ENCODE assay signal across 9 cellular contexts in the genomic region with DNA sequence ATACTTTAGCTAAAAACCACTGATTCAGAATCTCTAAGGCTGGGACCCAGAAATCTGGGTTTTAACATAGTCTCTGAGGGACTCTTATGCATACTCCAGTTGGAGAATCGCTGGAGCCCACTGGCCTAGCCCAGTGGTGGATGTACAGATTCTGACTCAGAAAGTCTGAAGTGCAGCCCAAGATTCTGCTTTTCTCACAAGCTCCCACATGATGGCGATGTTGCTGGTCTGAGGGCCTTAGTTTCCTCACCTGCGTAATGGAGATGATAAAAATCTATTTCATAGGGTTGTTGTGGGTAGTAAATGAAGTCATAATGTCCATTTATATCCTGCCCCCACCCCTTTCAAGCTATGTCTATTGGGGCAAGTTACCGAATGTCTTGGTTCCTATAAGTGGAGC. TPM values are rescaled to one million over a fixed set of nuclear protein-coding genes. Genes with fewer than 3 reads are reported as not detected.
DNase-seq lines count a peak whose midpoint lies in the region; ATAC-seq and TF ChIP-seq lines count a peak whose summit lies in the region.
"Had no signal": no experiment of that assay in that cellular context is flagged by ENCODE, and none has a peak within 500 bp of the region (broad histone marks: within the 10 kb centered on the region; RNA-seq: fewer than 3 reads in every experiment).

No MANE protein-coding gene starts in this region.

- H3K4me3 Mint-ChIP-seq in progenitor cell of endocrine pancreas (ENCODE audit: low read depth), result no peak overlapping the region

- DNase-seq in COLO829 (ENCODE audit: low spot score) (peak; percentile 40), progenitor cell of endocrine pancreas (ENCODE audit: low spot score, unreplicated experiment) (no peak), NOMO-1 treated with DMSO at 0.1 percent for 48 hours (lab: John Stamatoyannopoulos, UW; ENCODE audit: unreplicated experiment) (no peak), inferior parietal cortex (ENCODE audit: extremely low spot score) (no peak)
- peak; percentile 21 for DNase-seq in effector CD4-positive, alpha-beta T cell

- no peaks in the 10 kb centered on the region for H3K36me3 Mint-ChIP-seq in progenitor cell of endocrine pancreas (ENCODE audit: insufficient read depth)

- H3K4me1 Mint-ChIP-seq in progenitor cell of endocrine pancreas (ENCODE audit: low read depth), result peaks cover 17% of the 10 kb centered on the region

- H3K9me3 Mint-ChIP-seq in progenitor cell of endocrine pancreas (ENCODE audit: low read depth), result peaks cover 4% of the 10 kb centered on the region

- ATAC-seq in GM19395 (IDR thresholded peaks at IDR 0.05; ENCODE audit: unreplicated experiment), result peak; percentile 60
- ATAC-seq in SK-N-SH treated with all-trans-retinoic acid at 6 μM for 48 hours, result peak; percentile 86
- ATAC-seq in GM18861 (IDR thresholded peaks at IDR 0.05; ENCODE audit: unreplicated experiment), result no peak

- TF ChIP-seq CTCF in progenitor cell of endocrine pancreas (IDR thresholded peaks at IDR 0.05; ENCODE audit: unreplicated experiment), result peak; percentile 25

- no peak overlapping the region for H3K27ac Mint-ChIP-seq in progenitor cell of endocrine pancreas

- H3K27me3 Mint-ChIP-seq in progenitor cell of endocrine pancreas, result no peaks in the 10 kb centered on the region

TF ChIP-seq in SK-N-SH treated with all-trans-retinoic acid at 6 μM for 48 hours, 23 proteins besides CTCF, POLR2A, EP300 and RAD21:
- no peak for TF ChIP-seq OSR1 (CRISPR knock-in tag; IDR thresholded peaks at IDR 0.05)
- TF ChIP-seq SNAI2 (CRISPR knock-in tag; IDR thresholded peaks at IDR 0.05), result no peak
- no peak for TF ChIP-seq ZNF70 (CRISPR knock-in tag; IDR thresholded peaks at IDR 0.05)
- TF ChIP-seq, protein P1, sequence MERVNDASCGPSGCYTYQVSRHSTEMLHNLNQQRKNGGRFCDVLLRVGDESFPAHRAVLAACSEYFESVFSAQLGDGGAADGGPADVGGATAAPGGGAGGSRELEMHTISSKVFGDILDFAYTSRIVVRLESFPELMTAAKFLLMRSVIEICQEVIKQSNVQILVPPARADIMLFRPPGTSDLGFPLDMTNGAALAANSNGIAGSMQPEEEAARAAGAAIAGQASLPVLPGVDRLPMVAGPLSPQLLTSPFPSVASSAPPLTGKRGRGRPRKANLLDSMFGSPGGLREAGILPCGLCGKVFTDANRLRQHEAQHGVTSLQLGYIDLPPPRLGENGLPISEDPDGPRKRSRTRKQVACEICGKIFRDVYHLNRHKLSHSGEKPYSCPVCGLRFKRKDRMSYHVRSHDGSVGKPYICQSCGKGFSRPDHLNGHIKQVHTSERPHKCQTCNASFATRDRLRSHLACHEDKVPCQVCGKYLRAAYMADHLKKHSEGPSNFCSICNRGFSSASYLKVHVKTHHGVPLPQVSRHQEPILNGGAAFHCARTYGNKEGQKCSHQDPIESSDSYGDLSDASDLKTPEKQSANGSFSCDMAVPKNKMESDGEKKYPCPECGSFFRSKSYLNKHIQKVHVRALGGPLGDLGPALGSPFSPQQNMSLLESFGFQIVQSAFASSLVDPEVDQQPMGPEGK (CRISPR knock-in tag; IDR thresholded peaks at IDR 0.05; ENCODE audit: borderline replicate concordance), result no peak
- no peak for TF ChIP-seq GLIS3 (CRISPR knock-in tag; IDR thresholded peaks at IDR 0.05)
- TF ChIP-seq, protein P2, sequence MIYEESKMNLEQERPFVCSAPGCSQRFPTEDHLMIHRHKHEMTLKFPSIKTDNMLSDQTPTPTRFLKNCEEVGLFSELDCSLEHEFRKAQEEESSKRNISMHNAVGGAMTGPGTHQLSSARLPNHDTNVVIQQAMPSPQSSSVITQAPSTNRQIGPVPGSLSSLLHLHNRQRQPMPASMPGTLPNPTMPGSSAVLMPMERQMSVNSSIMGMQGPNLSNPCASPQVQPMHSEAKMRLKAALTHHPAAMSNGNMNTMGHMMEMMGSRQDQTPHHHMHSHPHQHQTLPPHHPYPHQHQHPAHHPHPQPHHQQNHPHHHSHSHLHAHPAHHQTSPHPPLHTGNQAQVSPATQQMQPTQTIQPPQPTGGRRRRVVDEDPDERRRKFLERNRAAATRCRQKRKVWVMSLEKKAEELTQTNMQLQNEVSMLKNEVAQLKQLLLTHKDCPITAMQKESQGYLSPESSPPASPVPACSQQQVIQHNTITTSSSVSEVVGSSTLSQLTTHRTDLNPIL (CRISPR knock-in tag; IDR thresholded peaks at IDR 0.05; ENCODE audit: low read depth), result no peak
- no peak for TF ChIP-seq CSDC2 (CRISPR knock-in tag; IDR thresholded peaks at IDR 0.05)
- TF ChIP-seq RARB (CRISPR knock-in tag; IDR thresholded peaks at IDR 0.05), result no peak
- no peak for TF ChIP-seq ZC3H10 (CRISPR knock-in tag; IDR thresholded peaks at IDR 0.05)
- no peak for TF ChIP-seq ZNF565 (CRISPR knock-in tag; conservative IDR thresholded peaks at IDR 0.05; ENCODE audit: low read depth)
- no peak for TF ChIP-seq ESRRG (CRISPR knock-in tag; IDR thresholded peaks at IDR 0.05)
- no peak for TF ChIP-seq BACH2 (CRISPR knock-in tag; IDR thresholded peaks at IDR 0.05; ENCODE audit: borderline replicate concordance)
TF ChIP-seq in SK-N-SH treated with all-trans-retinoic acid at 6 μM for 48 hours: peak in this region for 0.

RNA-seq across cellular contexts. Expression of gene CDADC1, which starts 7.7 kb away (rescaled TPM):
- 11.7 and 13.9 TPM in 2 replicates for total RNA-seq in progenitor cell of endocrine pancreas

RNA-seq across cellular contexts. Expression of gene MLNR, which starts 19.9 kb away (rescaled TPM):
- 0.24 and 0.31 TPM in 2 replicates for total RNA-seq in progenitor cell of endocrine pancreas
- total RNA-seq: SJSA1 had no signal

Comparison
In these comparisons a context has a peak if more than half of its experiments do, and no peak if none do; other contexts are left out.
1. DNase-seq: peak in COLO829 (single experiment) and effector CD4-positive, alpha-beta T cell (single experiment); none in progenitor cell of endocrine pancreas (single experiment), NOMO-1 treated with DMSO at 0.1 percent for 48 hours (single experiment) and inferior parietal cortex (single experiment).